Comparison of ENCODE assay signal across 1 cellular context in the genomic region with DNA sequence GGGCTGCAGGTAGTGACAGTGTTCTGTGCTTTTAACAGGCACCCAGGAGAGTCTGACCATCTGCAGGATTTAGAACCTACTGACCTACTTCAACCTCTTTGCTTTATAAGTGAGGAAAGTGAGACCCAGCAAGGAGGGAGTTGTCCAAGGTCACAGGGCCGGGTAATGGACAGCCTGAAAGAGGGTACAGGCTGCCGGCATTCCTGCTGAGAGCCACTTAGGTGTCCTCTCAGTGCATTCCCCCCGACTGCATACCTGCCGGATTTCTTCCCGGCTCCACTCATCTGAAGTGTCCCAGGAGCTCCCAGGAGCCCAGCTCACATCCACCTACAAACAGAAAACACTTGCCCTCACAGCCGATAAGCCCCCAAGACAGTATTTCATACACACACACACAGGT.
TF ChIP-seq lines count a peak whose summit lies in the region.

No MANE protein-coding gene starts in this region.

TF ChIP-seq in SK-N-SH, 30 proteins besides CTCF, POLR2A, EP300 and RAD21:
- no peak for TF ChIP-seq NRF1 (IDR thresholded peaks at IDR 0.05; ENCODE audit: low read depth, low read length)
- no peak for TF ChIP-seq RXRA (IDR thresholded peaks at IDR 0.05; ENCODE audit: borderline replicate concordance, low read depth)
- TF ChIP-seq, protein P1, sequence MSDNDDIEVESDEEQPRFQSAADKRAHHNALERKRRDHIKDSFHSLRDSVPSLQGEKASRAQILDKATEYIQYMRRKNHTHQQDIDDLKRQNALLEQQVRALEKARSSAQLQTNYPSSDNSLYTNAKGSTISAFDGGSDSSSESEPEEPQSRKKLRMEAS (IDR thresholded peaks at IDR 0.05; ENCODE audit: low read depth) = no peak
- TF ChIP-seq SMC3 (IDR thresholded peaks at IDR 0.05; ENCODE audit: low read depth, low read length) = no peak
- no peak for TF ChIP-seq ELF1 (IDR thresholded peaks at IDR 0.05)
- TF ChIP-seq FOSL2 (IDR thresholded peaks at IDR 0.05; ENCODE audit: borderline replicate concordance, low read depth) = no peak
- no peak for TF ChIP-seq PBX3 (IDR thresholded peaks at IDR 0.05)
- TF ChIP-seq EZH2phosphoT487 (IDR thresholded peaks at IDR 0.05; ENCODE audit: borderline replicate concordance, low read depth) = no peak
- no peak for TF ChIP-seq USF2 (IDR thresholded peaks at IDR 0.05; ENCODE audit: borderline replicate concordance, low read depth, low read length)
- no peak for TF ChIP-seq TAF1 (IDR thresholded peaks at IDR 0.05; ENCODE audit: borderline replicate concordance, low read depth, low read length)
- no peak for TF ChIP-seq NFIC (IDR thresholded peaks at IDR 0.05; ENCODE audit: borderline replicate concordance)
